9 cellular contexts compared by ENCODE assay signal in genomic region chr6:117776441-117776840, GRCh38.
DNase-seq lines count a peak whose midpoint lies in the region; ATAC-seq and TF ChIP-seq lines count a peak whose summit lies in the region.
"Had no signal": no experiment of that assay in that cellular context is flagged by ENCODE, and none has a peak within 500 bp of the region (broad histone marks: within the 10 kb centered on the region; RNA-seq: fewer than 3 reads in every experiment).

No MANE protein-coding gene starts in this region.

- TF ChIP-seq CTCF in 22Rv1 (IDR thresholded peaks at IDR 0.05) = peak; percentile 48

- H3K27ac ChIP-seq in 22Rv1 = no peak overlapping the region

- DNase-seq in HT1080 (ENCODE audit: low read depth) (peak; percentile 45), astrocyte of the hippocampus (ENCODE audit: low read depth, low spot score) (peak; percentile 5), SK-N-DZ (ENCODE audit: low spot score) (no peak), AG08395 (ENCODE audit: low spot score) (no peak), SW480 (ENCODE audit: low spot score) (no peak)
- DNase-seq: NCI-H524 treated with DMSO at 0.1 percent for 48 hours had no signal

- ATAC-seq in GM18867 (IDR thresholded peaks at IDR 0.05; ENCODE audit: unreplicated experiment) (peak; percentile 34), HG03135 (IDR thresholded peaks at IDR 0.05; ENCODE audit: unreplicated experiment) (no peak)

Comparison
In these comparisons a context has a peak if more than half of its experiments do, and no peak if none do; other contexts are left out.
1. DNase-seq: peak in HT1080 (single experiment) and astrocyte of the hippocampus (single experiment); none in SK-N-DZ (single experiment), AG08395 (single experiment) and SW480 (single experiment).